8 cellular contexts compared by ENCODE assay signal in genomic region chr7:133082390-133082766, GRCh38. TPM values are rescaled to one million over a fixed set of nuclear protein-coding genes. Genes with fewer than 3 reads are reported as not detected.
DNase-seq lines count a peak whose midpoint lies in the region; ATAC-seq and TF ChIP-seq lines count a peak whose summit lies in the region.

No MANE protein-coding gene starts in this region.

- CTCF ChIA-PET in activated B cell treated with CpG ODN at 0.5 μM for 24 hours (lab: Charles Lee) = no interaction called here

- peak overlapping the region; percentile 29 to 95 for H3K4me3 ChIP-seq in mucosa of rectum (ENCODE audit: low read length in 2 of 2)
- peak overlapping the region in 1 of 2 donors; percentile 87 for H3K4me3 ChIP-seq in prostate gland

- no peak overlapping the region for H3K27ac ChIP-seq in mucosa of rectum (ENCODE audit: low read depth in 2 of 2, low read length in 2 of 2)
- H3K27ac ChIP-seq in prostate gland = no peak overlapping the region

- H3K9me3 ChIP-seq in mucosa of rectum (ENCODE audit: control insufficient read depth in 2 of 2, low read length in 2 of 2) = no peaks in the 10 kb centered on the region
- H3K9me3 ChIP-seq in prostate gland = no peaks in the 10 kb centered on the region

- in situ Hi-C loops in G401 (cut with HindIII; ENCODE audit: low sequenced_read_pairs) = no loop called here

- peaks cover 0 to 4% of the 10 kb centered on the region in 2 donors for H3K4me1 ChIP-seq in mucosa of rectum (ENCODE audit: control insufficient read depth in 2 of 2, insufficient read depth in 2 of 2, low read length in 2 of 2)
- H3K4me1 ChIP-seq in prostate gland (replicated peaks) = no peaks in the 10 kb centered on the region

- H3K27me3 ChIP-seq in mucosa of rectum (ENCODE audit: control insufficient read depth in 2 of 2, insufficient read depth in 2 of 2, low read length in 2 of 2) = no peaks in the 10 kb centered on the region
- H3K27me3 ChIP-seq in prostate gland (replicated peaks; ENCODE audit: insufficient read depth) = no peaks in the 10 kb centered on the region

- H3K36me3 Mint-ChIP-seq in stimulated activated naive CD8-positive, alpha-beta T cell treated with anti-CD3 and anti-CD28 coated beads, Interleukin-15, Interleukin-2, amounts not matched to agents 100 ng/mL and 50 ng/mL, for 24 hours (ENCODE audit: low read depth) = peaks cover 21% of the 10 kb centered on the region
- H3K36me3 Mint-ChIP-seq in activated B cell treated with CpG ODN at 0.5 μM for 24 hours (ENCODE audit: low read depth) = peaks cover 16% of the 10 kb centered on the region

- no peak overlapping the region for H3K9ac ChIP-seq in mucosa of rectum (ENCODE audit: low read depth in 1 of 2, low read length in 2 of 2)

- no peak for TF ChIP-seq POLR2A in prostate gland (IDR thresholded peaks at IDR 0.05)

- intact Hi-C loops in activated B cell treated with CpG ODN at 0.5 μM for 24 hours (cut with micrococcal nuclease) = loop anchor here (1.0 to 10.0 kb wide), 7 partner anchors 45 to 1564 kb away; partner anchors contain the start of genes AKR1B1, BPGM and LRGUK
- intact Hi-C loops in prostate gland (cut with DNase I) = loop anchor here (5.0 kb wide), 1 partner anchor 170 kb away; the partner anchor contains the start of gene EXOC4

- POLR2A ChIA-PET in activated B cell treated with CpG ODN at 0.5 μM for 24 hours (lab: Charles Lee) = interaction anchor here (0.8 to 1.4 kb wide), 4 partner anchors 11 to 1234 kb away, joined by 4 to 12 read pairs (median 6); partner anchors contain the start of genes EXOC4 and SLC35B4

- H3K36me3 ChIP-seq in mucosa of rectum (ENCODE audit: control insufficient read depth in 2 of 2, insufficient read depth in 2 of 2, low read length in 2 of 2) = peaks cover 3% of the 10 kb centered on the region in 2 donors
- no peaks in the 10 kb centered on the region for H3K36me3 ChIP-seq in prostate gland

- H3K27me3 Mint-ChIP-seq in stimulated activated naive CD8-positive, alpha-beta T cell treated with anti-CD3 and anti-CD28 coated beads, Interleukin-15, Interleukin-2, amounts not matched to agents 100 ng/mL and 50 ng/mL, for 24 hours = no peaks in the 10 kb centered on the region
- H3K27me3 Mint-ChIP-seq in activated B cell treated with CpG ODN at 0.5 μM for 24 hours = no peaks in the 10 kb centered on the region

- peak overlapping the region; percentile 86 for H3K4me3 Mint-ChIP-seq in stimulated activated naive CD8-positive, alpha-beta T cell treated with anti-CD3 and anti-CD28 coated beads, Interleukin-15, Interleukin-2, amounts not matched to agents 100 ng/mL and 50 ng/mL, for 24 hours
- peak overlapping the region; percentile 94 for H3K4me3 Mint-ChIP-seq in activated B cell treated with CpG ODN at 0.5 μM for 24 hours

- ATAC-seq in stimulated activated naive CD8-positive, alpha-beta T cell treated with anti-CD3 and anti-CD28 coated beads, Interleukin-15, Interleukin-2, amounts not matched to agents 100 U/mL and 50 U/mL, for 24 hours = no peak
- ATAC-seq in activated B cell treated with CpG ODN at 0.5 μM for 24 hours (ENCODE audit: low read depth) (no peak), GM19328 (IDR thresholded peaks at IDR 0.05; ENCODE audit: unreplicated experiment) (no peak)

- DNase-seq in stimulated activated naive CD8-positive, alpha-beta T cell treated with anti-CD3 and anti-CD28 coated beads, Interleukin-15, Interleukin-2, amounts not matched to agents 100 U/mL and 50 U/mL, for 24 hours = no peak
- no peak for DNase-seq in activated B cell treated with CpG ODN at 0.5 μM for 24 hours
- DNase-seq in H4 (ENCODE audit: low spot score) = no peak
- no peak for DNase-seq in G401 (ENCODE audit: low spot score)
- no peak for DNase-seq in prostate gland (ENCODE audit: low spot score)

- peak overlapping the region; percentile 82 for H3K27ac Mint-ChIP-seq in stimulated activated naive CD8-positive, alpha-beta T cell treated with anti-CD3 and anti-CD28 coated beads, Interleukin-15, Interleukin-2, amounts not matched to agents 100 ng/mL and 50 ng/mL, for 24 hours
- H3K27ac Mint-ChIP-seq in activated B cell treated with CpG ODN at 0.5 μM for 24 hours = peak overlapping the region; percentile 94

- H3K4me1 Mint-ChIP-seq in stimulated activated naive CD8-positive, alpha-beta T cell treated with anti-CD3 and anti-CD28 coated beads, Interleukin-15, Interleukin-2, amounts not matched to agents 100 ng/mL and 50 ng/mL, for 24 hours (ENCODE audit: low read depth) = peaks cover 32% of the 10 kb centered on the region
- peaks cover 29% of the 10 kb centered on the region for H3K4me1 Mint-ChIP-seq in activated B cell treated with CpG ODN at 0.5 μM for 24 hours

- no peaks in the 10 kb centered on the region for H3K9me3 Mint-ChIP-seq in stimulated activated naive CD8-positive, alpha-beta T cell treated with anti-CD3 and anti-CD28 coated beads, Interleukin-15, Interleukin-2, amounts not matched to agents 100 ng/mL and 50 ng/mL, for 24 hours
- no peaks in the 10 kb centered on the region for H3K9me3 Mint-ChIP-seq in activated B cell treated with CpG ODN at 0.5 μM for 24 hours

- 92% methylated on average over 3 of the region's 3 CpGs for WGBS in prostate gland

- no peak for TF ChIP-seq CTCF in activated B cell treated with CpG ODN at 0.5 μM for 24 hours (IDR thresholded peaks at IDR 0.05)
- no peak for TF ChIP-seq CTCF in prostate gland (IDR thresholded peaks at IDR 0.05)

RNA-seq across cellular contexts. Expression of gene CHCHD3, which starts 0.5 kb away (rescaled TPM):
- total RNA-seq in activated B cell treated with CpG ODN at 0.5 μM for 24 hours (53.6 and 56.3 TPM in 2 replicates), prostate gland (10 to 100 TPM; 33.2 to 40.9 TPM)
- 79.6 and 102 TPM in 2 replicates for total RNA-seq in H4 (2014; rRNA removed; shearing (Covaris generic))
- 155 and 220 TPM in 2 replicates for total RNA-seq in G401 (2014; rRNA removed; shearing (Covaris generic))
